ENCODE assay signal across 1 cellular context in the genomic region with DNA sequence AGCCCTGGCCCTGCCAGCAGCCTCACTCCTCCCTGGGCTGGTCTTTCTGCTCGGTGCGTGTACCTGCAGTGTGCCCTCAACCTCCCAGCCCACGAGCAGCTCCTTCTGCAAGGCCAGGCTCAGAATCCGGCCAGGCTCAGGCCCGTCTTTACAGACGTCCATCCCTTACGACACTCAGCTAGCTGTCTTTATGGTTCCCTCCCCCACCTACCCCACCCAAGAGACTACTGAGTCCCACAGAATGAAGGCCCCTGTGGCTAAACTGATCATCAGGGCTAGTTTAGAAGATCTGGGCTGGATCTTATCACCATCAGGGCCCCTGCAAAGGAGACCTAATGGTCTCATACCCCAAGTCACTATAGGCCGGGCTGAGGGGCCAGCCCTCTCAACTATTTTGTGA.
TF ChIP-seq lines count a peak whose summit lies in the region.

No MANE protein-coding gene starts in this region.

TF ChIP-seq in SK-N-SH, 30 proteins besides CTCF, POLR2A, EP300 and RAD21 (continued from another document):
- TF ChIP-seq, protein P1, sequence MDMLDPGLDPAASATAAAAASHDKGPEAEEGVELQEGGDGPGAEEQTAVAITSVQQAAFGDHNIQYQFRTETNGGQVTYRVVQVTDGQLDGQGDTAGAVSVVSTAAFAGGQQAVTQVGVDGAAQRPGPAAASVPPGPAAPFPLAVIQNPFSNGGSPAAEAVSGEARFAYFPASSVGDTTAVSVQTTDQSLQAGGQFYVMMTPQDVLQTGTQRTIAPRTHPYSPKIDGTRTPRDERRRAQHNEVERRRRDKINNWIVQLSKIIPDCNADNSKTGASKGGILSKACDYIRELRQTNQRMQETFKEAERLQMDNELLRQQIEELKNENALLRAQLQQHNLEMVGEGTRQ (IDR thresholded peaks at IDR 0.05; ENCODE audit: borderline replicate concordance, low read depth, low read length) = no peak
- TF ChIP-seq JUND (IDR thresholded peaks at IDR 0.05) = no peak
- no peak for TF ChIP-seq MEF2A (IDR thresholded peaks at IDR 0.05; ENCODE audit: borderline replicate concordance, low read depth)
- no peak for TF ChIP-seq FOXM1 (IDR thresholded peaks at IDR 0.05; ENCODE audit: low read depth)
